9 cellular contexts compared by ENCODE assay signal in genomic region chr4:4334798-4335520, GRCh38. TPM values are rescaled to one million over a fixed set of nuclear protein-coding genes. Genes with fewer than 3 reads are reported as not detected.
DNase-seq lines count a peak whose midpoint lies in the region; ATAC-seq and TF ChIP-seq lines count a peak whose summit lies in the region.
"Had no signal": no experiment of that assay in that cellular context is flagged by ENCODE, and none has a peak within 500 bp of the region (broad histone marks: within the 10 kb centered on the region; RNA-seq: fewer than 3 reads in every experiment).

No MANE protein-coding gene starts in this region.

- H3K4me3 ChIP-seq in cardiac fibroblast (replicated peaks in 1 of 2; ENCODE audit: low read depth in 2 of 2, low read length in 2 of 2) = no peak overlapping the region
- no peak overlapping the region for H3K4me3 ChIP-seq in left lung

- H3K4me1 ChIP-seq in left lung = no peaks in the 10 kb centered on the region

- no peaks in the 10 kb centered on the region for H3K36me3 ChIP-seq in left lung

- peak; percentile 46 for ATAC-seq in left lung

- intact Hi-C loops in left lung (cut with DNase I) = loop anchor here in 1 of 2 donors (5.0 kb wide), 1 partner anchor 83 kb away; no protein-coding TSS in a partner anchor

- H3K27ac ChIP-seq in left lung = no peak overlapping the region

- peaks cover 0 to 7% of the 10 kb centered on the region in 2 donors for H3K27me3 ChIP-seq in left lung

- no peaks in the 10 kb centered on the region for H3K9me3 ChIP-seq in left lung

- in situ Hi-C loops in G401 (cut with HindIII; ENCODE audit: low sequenced_read_pairs) = no loop called here

- TF ChIP-seq CTCF in cardiac fibroblast (IDR thresholded peaks at IDR 0.05; ENCODE audit: low read depth, low read length) = peak; percentile 83
- peak; percentile 67 to 77 for TF ChIP-seq CTCF in left lung (IDR thresholded peaks at IDR 0.05)

- DNase-seq in G401 (ENCODE audit: low spot score) (peak; percentile 76), H4 (ENCODE audit: low spot score) (peak; percentile 58), NCI-H146 (lab: John Stamatoyannopoulos, UW) (peak; percentile 77), cardiac fibroblast (ENCODE audit: low read depth in 2 of 2) (peak; percentile 62 to 63), left lung (peak; percentile 69 to 84), mesenteric fat pad (ENCODE audit: low spot score) (no peak)
- DNase-seq in activated CD4-positive, CD25-positive, alpha-beta regulatory T cell treated with anti-CD3 and anti-CD28 coated beads, Interleukin-2, amount 50 U/mL, for 16 hours (ENCODE audit: low read depth, low spot score) = peak; percentile 52
- DNase-seq in stimulated activated CD4-positive, alpha-beta T cell treated with anti-CD3 and anti-CD28 coated beads, TNF-alpha, amount 100 ng/mL, for 48 hours (ENCODE audit: low read depth in 3 of 3) = peak; percentile 50 to 60 (median 51)

RNA-seq across cellular contexts. Expression of gene ZBTB49, which starts 44.9 kb away (rescaled TPM):
- total RNA-seq in G401 (2014; rRNA removed; shearing (Covaris generic)) = 2.5 and 3.8 TPM in 2 replicates
- total RNA-seq in H4 (2014; rRNA removed; shearing (Covaris generic)) = 4.6 and 5.5 TPM in 2 replicates
- total RNA-seq in left lung (1 to 10 TPM; 4.8 to 5.3 TPM), mesenteric fat pad (3.8 TPM)

RNA-seq across cellular contexts. Expression of gene LYAR, which starts 45.0 kb away (rescaled TPM):
- 47.3 and 58.7 TPM in 2 replicates for total RNA-seq in G401 (2014; rRNA removed; shearing (Covaris generic))
- total RNA-seq in H4 (2014; rRNA removed; shearing (Covaris generic)) = 46.6 and 54.9 TPM in 2 replicates
- 10 to 100 TPM in 1 of 2 donors, 1 to 10 TPM in 1; 9.7 to 20.4 TPM for total RNA-seq in left lung
- 18.2 TPM for total RNA-seq in mesenteric fat pad

RNA-seq across cellular contexts. Expression of gene NSG1, which starts 51.9 kb away (rescaled TPM):
- 33.8 and 37.9 TPM in 2 replicates for total RNA-seq in G401 (2014; rRNA removed; shearing (Covaris generic))
- total RNA-seq in H4 (2014; rRNA removed; shearing (Covaris generic)) = 7.5 and 8.9 TPM in 2 replicates
- total RNA-seq in left lung (1 to 10 TPM in 1 of 2 donors, under 1 TPM in 1; 0.86 to 5.5 TPM), mesenteric fat pad (0.16 TPM)
- total RNA-seq: glomerular endothelial cell had no signal
